ENCODE assay signal across 21 cellular contexts in the genomic region with DNA sequence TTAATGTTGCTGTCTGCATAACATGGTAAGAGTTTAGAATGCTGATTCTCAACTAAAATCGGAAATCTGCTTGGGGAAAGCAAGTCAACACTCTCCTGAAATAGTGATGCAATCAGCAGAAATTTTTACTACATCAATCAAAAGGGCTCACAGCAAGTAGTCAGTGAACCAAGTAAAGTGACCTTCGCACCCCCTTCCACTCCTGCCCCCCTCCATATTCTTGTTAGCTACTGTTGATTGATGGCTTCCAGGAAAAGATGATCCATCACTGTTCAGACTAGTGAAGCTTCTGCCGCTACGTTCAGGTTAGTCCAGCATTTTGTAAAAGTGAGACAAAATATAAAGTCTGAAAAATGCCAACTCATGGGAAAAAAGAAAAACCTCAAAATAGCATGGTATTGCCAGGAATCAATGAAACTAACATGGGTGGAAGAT.
"Had no signal": no experiment of that assay in that cellular context is flagged by ENCODE, and none has a peak within 500 bp of the region (broad histone marks: within the 10 kb centered on the region; RNA-seq: fewer than 3 reads in every experiment).

No MANE protein-coding gene starts in this region.

- H2AFZ ChIP-seq: PC-9 had no signal

- H3K9me3 ChIP-seq: MG63, Peyer's patch, SJCRH30 had no signal

- H3K4me1 ChIP-seq: Peyer's patch had no signal

- H3K36me3 ChIP-seq: MG63, Peyer's patch, SJCRH30 had no signal

- H3K27me3 ChIP-seq: MG63, Peyer's patch, SJCRH30 had no signal

- H3K27ac ChIP-seq: PC-9, Peyer's patch, SJCRH30 had no signal

- ATAC-seq: Right ventricle myocardium inferior, SK-N-SH treated with all-trans-retinoic acid at 6 μM for 48 hours had no signal

- H3K4me2 ChIP-seq: PC-9 had no signal

- DNase-seq: Karpas-422; KG1; MG63; NCI-H1092 treated with DMSO at 0.1 percent for 48 hours; NCI-H1436; NCI-H187; NCI-H2029; NCI-H2081 treated with DMSO at 0.1 percent for 48 hours; NCI-H2171; NCI-H226; NCI-H510A; NCI-H69; NCI-H774; NK-92 treated with Interleukin-12 subunit alpha and Interleukin-12 subunit beta, amount 100 ng/mL, for 24 hours; PC-9; Peyer's patch; SHP77 treated with DMSO at 0.1 percent for 48 hours; SJCRH30; T-helper 1 cell had no signal

- H3K4me3 ChIP-seq: MG63, PC-9, Peyer's patch, SJCRH30 had no signal
